Comparison of ENCODE assay signal across 24 cellular contexts in genomic region chr22:32877196-32877595, GRCh38.
"Had no signal": no experiment of that assay in that cellular context is flagged by ENCODE, and none has a peak within 500 bp of the region (broad histone marks: within the 10 kb centered on the region; RNA-seq: fewer than 3 reads in every experiment).

No MANE protein-coding gene starts in this region.

- H3K9me3 ChIP-seq: ovary, psoas muscle, right lobe of liver, sigmoid colon, stomach, thoracic aorta, thyroid gland, tibial nerve, upper lobe of left lung, vagina had no signal

- H3K9ac ChIP-seq: neural progenitor cell, parathyroid adenoma had no signal

- DNase-seq: occipital lobe; ovary; posterior cingulate gyrus; psoas muscle; right cardiac atrium; right lobe of liver; sigmoid colon; small intestine; stimulated activated CD4-positive, alpha-beta T cell treated with anti-CD3 and anti-CD28 coated beads, Interleukin-15, amount 100 ng/mL, for 24 hours; stimulated activated CD4-positive, alpha-beta T cell treated with anti-CD3 and anti-CD28 coated beads, Interleukin-2, amount 100 ng/mL, for 24 hours; stimulated activated CD4-positive, alpha-beta T cell treated with anti-CD3 and anti-CD28 coated beads, Interleukin-2, amount 100 ng/mL, for 48 hours; stimulated activated CD4-positive, alpha-beta T cell treated with anti-CD3 and anti-CD28 coated beads, Interleukin-4, amount 100 ng/mL, for 24 hours; stimulated activated naive B cell treated with anti-CD40 and anti-IgM and Interleukin-4, amounts not matched to agents 10 μg/mL and 1 μg/mL and 100 μg/mL, for 72 hours; stimulated activated naive CD4-positive, alpha-beta T cell treated with Interleukin-2 at 50 U/mL for 16 hours; stomach; thyroid gland; trophoblast cell; upper lobe of left lung had no signal

- FAIRE-seq: small intestine, urothelium cell line had no signal

- H3K79me2 ChIP-seq: parathyroid adenoma had no signal

- H3K4me3 ChIP-seq: neural progenitor cell, ovary, psoas muscle, right lobe of liver, sigmoid colon, stomach, thoracic aorta, thyroid gland, tibial nerve, upper lobe of left lung, vagina had no signal

- H3K27ac ChIP-seq: neural progenitor cell, ovary, parathyroid adenoma, psoas muscle, right lobe of liver, sigmoid colon, stomach, thoracic aorta, thyroid gland, tibial nerve, upper lobe of left lung, vagina had no signal

- H3K4me1 ChIP-seq: neural progenitor cell, psoas muscle, right lobe of liver had no signal

- H3K4me2 ChIP-seq: neural progenitor cell had no signal

- H3K36me3 ChIP-seq: neural progenitor cell, ovary, right lobe of liver, sigmoid colon, stomach, thoracic aorta, thyroid gland, tibial nerve, upper lobe of left lung, vagina had no signal

- H3K27me3 ChIP-seq: neural progenitor cell, ovary, right lobe of liver, sigmoid colon, thyroid gland, tibial nerve, upper lobe of left lung, vagina had no signal

- H2AFZ ChIP-seq: neural progenitor cell, parathyroid adenoma had no signal
